Comparison of ENCODE assay signal across 1 cellular context in genomic region chr4:26372525-26373172, GRCh38.
A peak's percentile ranks its signal among the peaks of the same experiment; 100 is the strongest.
TF ChIP-seq lines count a peak whose summit lies in the region.

No MANE protein-coding gene starts in this region.

TF ChIP-seq in HepG2, 621 proteins besides CTCF, POLR2A, EP300 and RAD21 (continued from another document and continues in another):
- no peak for TF ChIP-seq PRDM4 (CRISPR knock-in tag; IDR thresholded peaks at IDR 0.05; ENCODE audit: borderline replicate concordance)
- TF ChIP-seq ZHX2 (IDR thresholded peaks at IDR 0.05; ENCODE audit: low read depth), result no peak
- no peak for TF ChIP-seq ZHX2 (CRISPR knock-in tag; IDR thresholded peaks at IDR 0.05; ENCODE audit: borderline replicate concordance)
- no peak for TF ChIP-seq SP140L (CRISPR knock-in tag; IDR thresholded peaks at IDR 0.05; ENCODE audit: borderline replicate concordance)
- TF ChIP-seq PRDM10 (CRISPR knock-in tag; IDR thresholded peaks at IDR 0.05; ENCODE audit: low read depth), result no peak
- TF ChIP-seq ZNF224 (CRISPR knock-in tag; IDR thresholded peaks at IDR 0.05), result no peak
- no peak for TF ChIP-seq ZBTB7B (CRISPR knock-in tag; IDR thresholded peaks at IDR 0.05)
- no peak for TF ChIP-seq CCDC6 (CRISPR knock-in tag; IDR thresholded peaks at IDR 0.05)
- no peak for TF ChIP-seq ZNF317 (CRISPR knock-in tag; IDR thresholded peaks at IDR 0.05)
- no peak for TF ChIP-seq NR2F2 (IDR thresholded peaks at IDR 0.05; ENCODE audit: borderline replicate concordance, low read depth)
- TF ChIP-seq ZNF687 (CRISPR knock-in tag; IDR thresholded peaks at IDR 0.05), result no peak
- no peak for TF ChIP-seq SAFB2 (CRISPR knock-in tag; IDR thresholded peaks at IDR 0.05; ENCODE audit: borderline replicate concordance, low read depth)
- no peak for TF ChIP-seq ZNF83 (CRISPR knock-in tag; IDR thresholded peaks at IDR 0.05; ENCODE audit: borderline replicate concordance)
- no peak for TF ChIP-seq TSC22D2 (CRISPR knock-in tag; IDR thresholded peaks at IDR 0.05; ENCODE audit: borderline replicate concordance)
- no peak for TF ChIP-seq CREB3 (CRISPR knock-in tag; IDR thresholded peaks at IDR 0.05)
- TF ChIP-seq ZNF670 (CRISPR knock-in tag; IDR thresholded peaks at IDR 0.05; ENCODE audit: borderline replicate concordance), result no peak
- no peak for TF ChIP-seq PLRG1 (conservative IDR thresholded peaks at IDR 0.05)
- TF ChIP-seq GATA4 (IDR thresholded peaks at IDR 0.05; ENCODE audit: borderline replicate concordance, low read depth), result no peak
- no peak for TF ChIP-seq ZBTB25 (CRISPR knock-in tag; IDR thresholded peaks at IDR 0.05)
- TF ChIP-seq ZFP36 (IDR thresholded peaks at IDR 0.05; ENCODE audit: borderline replicate concordance, low read depth, low read length, partially characterized antibody), result no peak
- TF ChIP-seq SMARCE1 (IDR thresholded peaks at IDR 0.05; ENCODE audit: borderline replicate concordance), result no peak
- TF ChIP-seq ZNF329 (CRISPR knock-in tag; IDR thresholded peaks at IDR 0.05; ENCODE audit: low read depth), result no peak
- TF ChIP-seq ATRX (CRISPR knock-in tag; IDR thresholded peaks at IDR 0.05; ENCODE audit: borderline replicate concordance), result no peak
- no peak for TF ChIP-seq DBP (CRISPR knock-in tag; IDR thresholded peaks at IDR 0.05; ENCODE audit: not compliant biosample characterization)
- no peak for TF ChIP-seq RFX3 (CRISPR knock-in tag; IDR thresholded peaks at IDR 0.05)
- TF ChIP-seq ATF3 (CRISPR knock-in tag; IDR thresholded peaks at IDR 0.05), result no peak
- TF ChIP-seq ZNF546 (CRISPR knock-in tag; conservative IDR thresholded peaks at IDR 0.05), result no peak
- no peak for TF ChIP-seq UBTF (CRISPR knock-in tag; IDR thresholded peaks at IDR 0.05)
- TF ChIP-seq GATAD1 (CRISPR knock-in tag; IDR thresholded peaks at IDR 0.05), result no peak
- no peak for TF ChIP-seq ZNF274 (CRISPR knock-in tag; IDR thresholded peaks at IDR 0.05)
- no peak for TF ChIP-seq ETV5 (CRISPR knock-in tag; IDR thresholded peaks at IDR 0.05; ENCODE audit: borderline replicate concordance)
- TF ChIP-seq MED1 (CRISPR knock-in tag; IDR thresholded peaks at IDR 0.05), result peak; percentile 37; the same call in 1 of the 2 replicates
- TF ChIP-seq ATF5 (CRISPR knock-in tag; IDR thresholded peaks at IDR 0.05; ENCODE audit: low read depth), result no peak
- no peak for TF ChIP-seq RELA (CRISPR knock-in tag; IDR thresholded peaks at IDR 0.05)
